13 cellular contexts compared by ENCODE assay signal in the genomic region with DNA sequence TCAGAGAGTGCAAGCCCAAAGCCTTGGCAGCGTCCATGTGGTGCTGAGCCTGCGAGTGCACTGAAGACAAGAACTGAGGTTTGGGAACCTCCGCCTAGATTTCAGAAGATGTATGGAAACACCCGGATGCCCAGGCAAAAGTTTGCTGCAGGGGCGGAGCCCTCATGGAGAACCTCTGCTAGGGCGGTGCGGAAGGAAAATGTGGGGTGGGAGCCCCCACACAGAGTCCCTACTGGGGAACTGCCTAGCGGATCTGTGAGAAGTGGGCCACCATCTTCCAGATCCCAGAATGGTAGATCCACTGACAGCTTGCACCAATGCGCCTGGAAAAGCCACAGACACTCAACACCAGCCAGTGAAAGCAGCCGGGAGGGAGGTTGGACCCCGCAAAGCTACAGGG. TPM values are rescaled to one million over a fixed set of nuclear protein-coding genes. Genes with fewer than 3 reads are reported as not detected.
"Had no signal": no experiment of that assay in that cellular context is flagged by ENCODE, and none has a peak within 500 bp of the region (broad histone marks: within the 10 kb centered on the region; RNA-seq: fewer than 3 reads in every experiment).

No MANE protein-coding gene starts in this region.

RNA-seq across cellular contexts. Expression of a gene that starts 42.2 kb away (rescaled TPM):
- total RNA-seq: activated naive CD4-positive, alpha-beta T cell treated with anti-CD3 and anti-CD28 coated beads for 36 hours; activated T-helper 1 cell treated with anti-CD3 and anti-CD28 coated beads, Interleukin-12 subunit alpha, Interleukin-12 subunit beta, Interleukin-2, Interleukin-4 antibody, amounts not matched to agents 30 ng/mL and 10 ng/mL and 1 ng/mL, durations not matched to agents 14 hours and 24 hours and 36 hours; activated T-helper 17 cell treated with anti-CD3 and anti-CD28 coated beads, Interleukin-2, amount 50 U/mL, for 72 hours; activated T-helper 2 cell treated with anti-CD3 and anti-CD28 coated beads, Interferon-gamma antibody, Interleukin-2, Interleukin-4, amounts not matched to agents 10 μg/mL and 5 μg/mL and 100 μg/mL, durations not matched to agents 14 hours and 24 hours and 36 hours; ascending aorta; astrocyte; body of pancreas; bronchial epithelial cell; cardiac muscle cell; cerebellum; chondrocyte had no signal

RNA-seq across cellular contexts. Expression of a gene that starts 54.3 kb away (rescaled TPM):
- total RNA-seq: activated naive CD4-positive, alpha-beta T cell treated with anti-CD3 and anti-CD28 coated beads for 36 hours; activated naive CD4-positive, alpha-beta T cell treated with anti-CD3 and anti-CD28 coated beads, Interleukin-2, amount 50 U/mL, for 72 hours; activated naive CD8-positive, alpha-beta T cell treated with anti-CD3 and anti-CD28 coated beads for 36 hours; activated T-helper 2 cell treated with anti-CD3 and anti-CD28 coated beads, Interferon-gamma antibody, Interleukin-2, Interleukin-4, amounts not matched to agents 10 μg/mL and 5 μg/mL and 100 μg/mL, durations not matched to agents 14 hours and 24 hours and 36 hours; ascending aorta had no signal
